ENCODE assay signal across 20 cellular contexts in genomic region chr18:37496568-37496967, GRCh38.
"Had no signal": no experiment of that assay in that cellular context is flagged by ENCODE, and none has a peak within 500 bp of the region (broad histone marks: within the 10 kb centered on the region; RNA-seq: fewer than 3 reads in every experiment).

No MANE protein-coding gene starts in this region.

- H3K4me3 ChIP-seq: ovary, psoas muscle, skin epidermis, stomach, thoracic aorta, thyroid gland, tibial nerve, upper lobe of left lung, vagina had no signal

- DNase-seq: naive thymus-derived CD8-positive, alpha-beta T cell; nephron progenitor cell; occipital lobe; ovary; psoas muscle; right cardiac atrium; stimulated activated CD4-positive, alpha-beta T cell treated with anti-CD3 and anti-CD28 coated beads, Interleukin-15, amount 100 ng/mL, for 24 hours; stimulated activated CD4-positive, alpha-beta T cell treated with anti-CD3 and anti-CD28 coated beads, Interleukin-2, amount 100 ng/mL, for 24 hours; stimulated activated CD4-positive, alpha-beta T cell treated with anti-CD3 and anti-CD28 coated beads, Interleukin-2, amount 100 ng/mL, for 48 hours; stimulated activated CD4-positive, alpha-beta T cell treated with anti-CD3 and anti-CD28 coated beads, Interleukin-4, amount 100 ng/mL, for 24 hours; stimulated activated naive B cell treated with anti-CD40 and anti-IgM and Interleukin-4, amounts not matched to agents 10 μg/mL and 1 μg/mL and 100 μg/mL, for 72 hours; stimulated activated naive CD4-positive, alpha-beta T cell treated with Interleukin-2 at 50 U/mL for 16 hours; stomach; thyroid gland; trophoblast cell; upper lobe of left lung had no signal
